Comparison of ENCODE assay signal across 7 cellular contexts in genomic region chr19:3556978-3557460, GRCh38.
DNase-seq lines count a peak whose midpoint lies in the region; ATAC-seq and TF ChIP-seq lines count a peak whose summit lies in the region.

No MANE protein-coding gene starts in this region.

- H3K27ac Mint-ChIP-seq in activated naive CD8-positive, alpha-beta T cell treated with anti-CD3 and anti-CD28 coated beads, Interleukin-2, amount 50 U/mL, for 24 hours, result peak overlapping the region; percentile 94

- ATAC-seq in GM18868 (IDR thresholded peaks at IDR 0.05; ENCODE audit: unreplicated experiment), result peak; percentile 25
- ATAC-seq in HG02973 (IDR thresholded peaks at IDR 0.05; ENCODE audit: unreplicated experiment), result peak; percentile 12
- ATAC-seq in SK-N-SH treated with all-trans-retinoic acid at 6 μM for 48 hours, result peak; percentile 4; the same call in 2 of the 3 replicates
- ATAC-seq in activated naive CD8-positive, alpha-beta T cell treated with anti-CD3 and anti-CD28 coated beads, Interleukin-2, amount 50 U/mL, for 24 hours, result peak; percentile 55

- H3K4me3 Mint-ChIP-seq in activated naive CD8-positive, alpha-beta T cell treated with anti-CD3 and anti-CD28 coated beads, Interleukin-2, amount 50 U/mL, for 24 hours, result peak overlapping the region; percentile 99

- H3K27me3 Mint-ChIP-seq in activated naive CD8-positive, alpha-beta T cell treated with anti-CD3 and anti-CD28 coated beads, Interleukin-2, amount 50 U/mL, for 24 hours, result no peaks in the 10 kb centered on the region

- peaks cover 44% of the 10 kb centered on the region for H3K4me1 Mint-ChIP-seq in activated naive CD8-positive, alpha-beta T cell treated with anti-CD3 and anti-CD28 coated beads, Interleukin-2, amount 50 U/mL, for 24 hours

- peak; percentile 78 for DNase-seq in activated naive CD8-positive, alpha-beta T cell treated with anti-CD3 and anti-CD28 coated beads, Interleukin-2, amount 50 U/mL, for 24 hours
- peak; percentile 62 for DNase-seq in iris pigment epithelial cell (ENCODE audit: low read depth)
- peak; percentile 38 to 58 for DNase-seq in stimulated activated CD4-positive, alpha-beta T cell treated with anti-CD3 and anti-CD28 coated beads, Interleukin-2, amount 100 ng/mL, for 48 hours
- no peak for DNase-seq in middle frontal gyrus (ENCODE audit: extremely low spot score, low spot score)

- no peaks in the 10 kb centered on the region for H3K9me3 Mint-ChIP-seq in activated naive CD8-positive, alpha-beta T cell treated with anti-CD3 and anti-CD28 coated beads, Interleukin-2, amount 50 U/mL, for 24 hours

- H3K36me3 Mint-ChIP-seq in activated naive CD8-positive, alpha-beta T cell treated with anti-CD3 and anti-CD28 coated beads, Interleukin-2, amount 50 U/mL, for 24 hours (ENCODE audit: low read depth), result peaks cover 2% of the 10 kb centered on the region

TF ChIP-seq in SK-N-SH treated with all-trans-retinoic acid at 6 μM for 48 hours, 23 proteins besides CTCF, POLR2A, EP300 and RAD21:
- TF ChIP-seq RARB (CRISPR knock-in tag; IDR thresholded peaks at IDR 0.05) (no peak), ESRRG (CRISPR knock-in tag; IDR thresholded peaks at IDR 0.05) (no peak), SNAI2 (CRISPR knock-in tag; IDR thresholded peaks at IDR 0.05) (no peak), ZNF8 (CRISPR knock-in tag; IDR thresholded peaks at IDR 0.05) (no peak), ZFP3 (CRISPR knock-in tag; IDR thresholded peaks at IDR 0.05) (no peak), ZNF70 (CRISPR knock-in tag; IDR thresholded peaks at IDR 0.05) (no peak), TOX (CRISPR knock-in tag; IDR thresholded peaks at IDR 0.05; ENCODE audit: borderline replicate concordance) (no peak), ISL1 (CRISPR knock-in tag; IDR thresholded peaks at IDR 0.05) (no peak), CREB5 (CRISPR knock-in tag; IDR thresholded peaks at IDR 0.05; ENCODE audit: low read depth) (no peak), CSDC2 (CRISPR knock-in tag; IDR thresholded peaks at IDR 0.05) (no peak), GLIS3 (CRISPR knock-in tag; IDR thresholded peaks at IDR 0.05) (no peak), ZC3H10 (CRISPR knock-in tag; IDR thresholded peaks at IDR 0.05) (no peak), PPARA (CRISPR knock-in tag; IDR thresholded peaks at IDR 0.05; ENCODE audit: borderline replicate concordance) (no peak), ZNF565 (CRISPR knock-in tag; conservative IDR thresholded peaks at IDR 0.05; ENCODE audit: low read depth) (no peak)

Comparison
In these comparisons a context has a peak if more than half of its experiments do, and no peak if none do; other contexts are left out.
1. ATAC-seq: peak in every context shown above with its lines; median percentile 55 in activated naive CD8-positive, alpha-beta T cell treated with anti-CD3 and anti-CD28 coated beads, Interleukin-2, amount 50 U/mL, for 24 hours; 25 in GM18868; 12 in HG02973; 4 in SK-N-SH treated with all-trans-retinoic acid at 6 μM for 48 hours.